Comparison of ENCODE assay signal across 9 cellular contexts in genomic region chr10:5944389-5945202, GRCh38. TPM values are rescaled to one million over a fixed set of nuclear protein-coding genes. Genes with fewer than 3 reads are reported as not detected.
A peak's percentile ranks its signal among the peaks of the same experiment; 100 is the strongest.
DNase-seq lines count a peak whose midpoint lies in the region; ATAC-seq, FAIRE-seq and TF ChIP-seq lines count a peak whose summit lies in the region.
"Had no signal": no experiment of that assay in that cellular context is flagged by ENCODE, and none has a peak within 500 bp of the region (broad histone marks: within the 10 kb centered on the region; RNA-seq: fewer than 3 reads in every experiment).

No MANE protein-coding gene starts in this region.

- peaks cover 2% of the 10 kb centered on the region for H3K27me3 Mint-ChIP-seq in astrocyte (ENCODE audit: low read depth, unreplicated experiment)
- H3K27me3 Mint-ChIP-seq: activated naive CD8-positive, alpha-beta T cell treated with anti-CD3 and anti-CD28 coated beads, Interleukin-2, amount 10 ng/mL, durations not matched to agents 7 days and 5 days had no signal

- intact Hi-C loops in HCT116 (cut with micrococcal nuclease) = loop anchor here (10.0 kb wide), 1 partner anchor 70 kb away; no protein-coding TSS in a partner anchor

- POLR2A ChIA-PET in HCT116 (lab: Charles Lee) = no interaction called here

- peak overlapping the region; percentile 88 for H3K27ac Mint-ChIP-seq in astrocyte (ENCODE audit: unreplicated experiment)
- H3K27ac Mint-ChIP-seq: activated naive CD8-positive, alpha-beta T cell treated with anti-CD3 and anti-CD28 coated beads, Interleukin-2, amount 10 ng/mL, durations not matched to agents 7 days and 5 days had no signal

- peak; percentile 26 for FAIRE-seq in astrocyte (lab: Jason Lieb, UNC)

- H2AFZ ChIP-seq in HCT116 (ENCODE audit: low read depth, low read length, poor library complexity, severe bottlenecking) (peak overlapping the region; percentile 17), astrocyte (ENCODE audit: low read depth, low read length) (peak overlapping the region; percentile 59)

- CTCF ChIA-PET in HCT116 (lab: Charles Lee) = interaction anchor here (0.7 kb wide), 1 partner anchor 145 kb away, joined by 3 read pairs; no protein-coding TSS in a partner anchor

- H3K27ac ChIP-seq in HCT116 (ENCODE audit: low read depth, low read length) (no peak overlapping the region), astrocyte (ENCODE audit: low read depth, low read length) (peak overlapping the region; percentile 100)

- H3K79me2 ChIP-seq in HCT116 (ENCODE audit: insufficient read depth, low read length) (no peaks in the 10 kb centered on the region), astrocyte (ENCODE audit: insufficient read depth, low read length) (no peaks in the 10 kb centered on the region)

- no peaks in the 10 kb centered on the region for H4K20me1 ChIP-seq in HCT116 (ENCODE audit: insufficient read depth)
- no peaks in the 10 kb centered on the region for H4K20me1 ChIP-seq in astrocyte (ENCODE audit: insufficient read depth, low read length)

- H3K36me3 Mint-ChIP-seq in astrocyte (ENCODE audit: low read depth, unreplicated experiment) = no peaks in the 10 kb centered on the region
- H3K36me3 Mint-ChIP-seq: activated naive CD8-positive, alpha-beta T cell treated with anti-CD3 and anti-CD28 coated beads, Interleukin-2, amount 10 ng/mL, durations not matched to agents 7 days and 5 days had no signal

- ATAC-seq in HCT116 = peak; percentile 39; the same call in 1 of the 2 replicates
- no peak for ATAC-seq in HG03095 (IDR thresholded peaks at IDR 0.05; ENCODE audit: unreplicated experiment)
- no peak for ATAC-seq in GM19467 (IDR thresholded peaks at IDR 0.05; ENCODE audit: unreplicated experiment)

- peaks cover 1% of the 10 kb centered on the region for H3K9me3 Mint-ChIP-seq in astrocyte (ENCODE audit: unreplicated experiment)
- H3K9me3 Mint-ChIP-seq: activated naive CD8-positive, alpha-beta T cell treated with anti-CD3 and anti-CD28 coated beads, Interleukin-2, amount 10 ng/mL, durations not matched to agents 7 days and 5 days had no signal

- RAD21 ChIA-PET in HCT116 (lab: Charles Lee; ENCODE audit: low non-redundant PET in 1 of 2, low total read pairs in 2 of 2, uncharacterized antibody in 2 of 2, unreplicated experiment in 2 of 2) = no interaction called here

- H3K4me1 Mint-ChIP-seq in astrocyte (ENCODE audit: low read depth, unreplicated experiment) = peaks cover 25% of the 10 kb centered on the region

- H3K9me2 ChIP-seq in HCT116 (ENCODE audit: insufficient read depth) = no peaks in the 10 kb centered on the region

- no peak for TF ChIP-seq POLR2A in HCT116 (IDR thresholded peaks at IDR 0.05; ENCODE audit: borderline replicate concordance, extremely low read depth, insufficient read depth, insufficient read length)

- TF ChIP-seq CTCF in HCT116 (IDR thresholded peaks at IDR 0.05 in 2 of 3, conservative IDR thresholded peaks at IDR 0.05 in 1 of 3; ENCODE audit: borderline replicate concordance in 1 of 3, insufficient read depth in 1 of 3, low read depth in 2 of 3, low read length in 2 of 3) = no peak
- no peak for TF ChIP-seq CTCF in astrocyte (IDR thresholded peaks at IDR 0.05; ENCODE audit: insufficient read depth, low read depth, low read length)

- H3K27me3 ChIP-seq in HCT116 (ENCODE audit: insufficient read depth, low read length) (no peaks in the 10 kb centered on the region), astrocyte (ENCODE audit: insufficient read depth, low read length) (no peaks in the 10 kb centered on the region)

- H3K4me1 ChIP-seq in HCT116 (ENCODE audit: control insufficient read depth in 1 of 2, insufficient read depth in 2 of 2, low read length in 2 of 2) (peaks cover 0 to 16% of the 10 kb centered on the region in 2 experiments; a peak in 2 of 4 replicates), astrocyte (ENCODE audit: insufficient read depth, low read length) (peaks cover 29% of the 10 kb centered on the region)

- no TSS peak for BruUV-seq in HCT116 (replicated peaks; lab: Mats Ljungman, UMichigan)

- DNase-seq in HCT116 (ENCODE audit: low read depth, low spot score) = peak; percentile 67
- DNase-seq in astrocyte (ENCODE audit: low read depth) = peak; percentile 100
- peak; percentile 95 for DNase-seq in hepatic stellate cell (ENCODE audit: low spot score)
- peak; percentile 89 for DNase-seq in smooth muscle cell of the brain vasculature (ENCODE audit: low read depth, low spot score)
- no peak for DNase-seq in NOMO-1 treated with dmso at 0.1 percent for 144 hours (lab: John Stamatoyannopoulos, UW; ENCODE audit: unreplicated experiment)
- DNase-seq in NK-92 treated with Interleukin-12 subunit alpha and Interleukin-12 subunit beta, amount 100 ng/mL, for 24 hours (lab: John Stamatoyannopoulos, UW) = no peak
- DNase-seq: activated naive CD8-positive, alpha-beta T cell treated with anti-CD3 and anti-CD28 coated beads, Interleukin-2, amount 10 ng/mL, durations not matched to agents 7 days and 5 days had no signal

- no peak for TF ChIP-seq RAD21 in HCT116 (IDR thresholded peaks at IDR 0.05; ENCODE audit: low read depth)

- peak overlapping the region; percentile 33 for H3K4me2 ChIP-seq in HCT116 (ENCODE audit: low read length)
- peak overlapping the region; percentile 76 for H3K4me2 ChIP-seq in astrocyte (ENCODE audit: low read length)

- no peaks in the 10 kb centered on the region for H3K9me3 ChIP-seq in HCT116 (ENCODE audit: control insufficient read depth in 1 of 2, insufficient read depth in 1 of 2, low read depth in 1 of 2, low read length in 2 of 2)
- no peaks in the 10 kb centered on the region for H3K9me3 ChIP-seq in astrocyte (ENCODE audit: insufficient read depth, low read depth, low read length)

- no peak overlapping the region for H3K4me3 Mint-ChIP-seq in astrocyte (ENCODE audit: unreplicated experiment)
- H3K4me3 Mint-ChIP-seq: activated naive CD8-positive, alpha-beta T cell treated with anti-CD3 and anti-CD28 coated beads, Interleukin-2, amount 10 ng/mL, durations not matched to agents 7 days and 5 days had no signal

- H3K36me3 ChIP-seq in HCT116 (ENCODE audit: control insufficient read depth in 1 of 2, insufficient read depth in 2 of 2, low read length in 2 of 2) (no peaks in the 10 kb centered on the region), astrocyte (ENCODE audit: insufficient read depth, low read length) (no peaks in the 10 kb centered on the region)

- H3K9ac ChIP-seq in HCT116 (ENCODE audit: low read length) (no peak overlapping the region), astrocyte (ENCODE audit: low read length) (peak overlapping the region; percentile 83)

- no peak overlapping the region for H3K4me3 ChIP-seq in HCT116 (replicated peaks in 1 of 2; ENCODE audit: low read depth in 1 of 2, low read length in 2 of 2)
- peak overlapping the region; percentile 14 for H3K4me3 ChIP-seq in astrocyte (ENCODE audit: insufficient read depth, low read depth, low read length)

TF ChIP-seq in HCT116, 20 proteins besides CTCF, POLR2A, EP300 and RAD21 (continues in another document):
- TF ChIP-seq JUND (IDR thresholded peaks at IDR 0.05) = peak; percentile 68
- peak; percentile 33; the same call in 1 of the 2 replicates for TF ChIP-seq SIN3A (IDR thresholded peaks at IDR 0.05; ENCODE audit: low read depth)
- no peak for TF ChIP-seq ZFX (IDR thresholded peaks at IDR 0.05)
- no peak; the same call in 1 of the 2 replicates for TF ChIP-seq ATF3 (IDR thresholded peaks at IDR 0.05)
- TF ChIP-seq MAX (IDR thresholded peaks at IDR 0.05) = peak; percentile 47
- TF ChIP-seq TCF7L2 (IDR thresholded peaks at IDR 0.05; ENCODE audit: borderline replicate concordance, extremely low read depth, insufficient read depth, insufficient read length) = no peak
- TF ChIP-seq CBX3 (IDR thresholded peaks at IDR 0.05; ENCODE audit: low read depth) = peak; percentile 21; the same call in 1 of the 2 replicates
- peak; percentile 48 for TF ChIP-seq FOSL1 (IDR thresholded peaks at IDR 0.05; ENCODE audit: low read depth)
- TF ChIP-seq CEBPB (IDR thresholded peaks at IDR 0.05; ENCODE audit: low read depth) = 0 out of 2 replicates have a peak, but pooled peaks have one; percentile 43
- TF ChIP-seq REST (IDR thresholded peaks at IDR 0.05; ENCODE audit: low read depth) = no peak
- TF ChIP-seq SP1 (IDR thresholded peaks at IDR 0.05; ENCODE audit: low read depth) = peak; percentile 66

RNA-seq across cellular contexts. Expression of gene IL15RA, which starts 32.7 kb away (rescaled TPM):
- total RNA-seq in HCT116 (2021; ENCODE audit: unreplicated experiment) = 10.5 TPM
- polyA plus RNA-seq in HCT116 (2012) = 13.4 and 14.9 TPM in 2 replicates
- 2.9 and 3.1 TPM in 2 replicates for total RNA-seq in astrocyte

RNA-seq across cellular contexts. Expression of gene FBH1, which starts 54.6 kb away (rescaled TPM):
- total RNA-seq in HCT116 (2021; ENCODE audit: unreplicated experiment) (70.2 TPM), astrocyte (71.5 and 73.3 TPM in 2 replicates)
- polyA plus RNA-seq in HCT116 (2012) = 42.3 and 48.3 TPM in 2 replicates

RNA-seq across cellular contexts. Expression of gene ANKRD16, which starts 54.9 kb away (rescaled TPM):
- 9.4 TPM for total RNA-seq in HCT116 (2021; ENCODE audit: unreplicated experiment)
- polyA plus RNA-seq in HCT116 (2012) = 6.2 and 7.2 TPM in 2 replicates
- 4.9 TPM in 2 replicates for total RNA-seq in astrocyte

Comparison
In these comparisons a context has a peak if more than half of its experiments do, and no peak if none do; other contexts are left out.
1. DNase-seq: peak in HCT116 (single experiment), astrocyte (single experiment), hepatic stellate cell (single experiment) and smooth muscle cell of the brain vasculature (single experiment); none in NOMO-1 treated with dmso at 0.1 percent for 144 hours (single experiment) and NK-92 treated with Interleukin-12 subunit alpha and Interleukin-12 subunit beta, amount 100 ng/mL, for 24 hours (single experiment).